Comparison of ENCODE assay signal across 1 cellular context in genomic region chr12:53451661-53452158, GRCh38.
TF ChIP-seq lines count a peak whose summit lies in the region.

TSS of gene PCBP2 (plus strand) at chr12:53452102. CDS start at chr12:53454801, 2,699 bp downstream.

TF ChIP-seq in HepG2, 621 proteins besides CTCF, POLR2A, EP300 and RAD21 (continued from another document and continues in another):
- TF ChIP-seq HOXA9 (CRISPR knock-in tag; IDR thresholded peaks at IDR 0.05; ENCODE audit: borderline replicate concordance) = no peak
- 0 out of 2 replicates have a peak, but pooled peaks have one; percentile 19 for TF ChIP-seq ZNF644 (CRISPR knock-in tag; IDR thresholded peaks at IDR 0.05; ENCODE audit: low read depth)
- peak; percentile 38 for TF ChIP-seq SPEN (CRISPR knock-in tag; IDR thresholded peaks at IDR 0.05; ENCODE audit: low read depth)
- no peak for TF ChIP-seq ZBTB7A (CRISPR knock-in tag; IDR thresholded peaks at IDR 0.05)
- TF ChIP-seq DRAP1 (CRISPR knock-in tag; IDR thresholded peaks at IDR 0.05) = peak; percentile 96
- peak; percentile 87 for TF ChIP-seq ZBTB2 (CRISPR knock-in tag; IDR thresholded peaks at IDR 0.05; ENCODE audit: low read depth)
- TF ChIP-seq ARNT (IDR thresholded peaks at IDR 0.05) = no peak
- TF ChIP-seq ZIK1 (CRISPR knock-in tag; IDR thresholded peaks at IDR 0.05; ENCODE audit: borderline replicate concordance, low read depth) = no peak
- no peak for TF ChIP-seq ZBTB1 (CRISPR knock-in tag; IDR thresholded peaks at IDR 0.05; ENCODE audit: borderline replicate concordance)
- peak; percentile 52; the same call in 1 of the 2 replicates for TF ChIP-seq MLX (CRISPR knock-in tag; IDR thresholded peaks at IDR 0.05)
- TF ChIP-seq ZNF24 (IDR thresholded peaks at IDR 0.05) = 0 out of 2 replicates have a peak, but pooled peaks have one; percentile 56
- TF ChIP-seq, protein P1, sequence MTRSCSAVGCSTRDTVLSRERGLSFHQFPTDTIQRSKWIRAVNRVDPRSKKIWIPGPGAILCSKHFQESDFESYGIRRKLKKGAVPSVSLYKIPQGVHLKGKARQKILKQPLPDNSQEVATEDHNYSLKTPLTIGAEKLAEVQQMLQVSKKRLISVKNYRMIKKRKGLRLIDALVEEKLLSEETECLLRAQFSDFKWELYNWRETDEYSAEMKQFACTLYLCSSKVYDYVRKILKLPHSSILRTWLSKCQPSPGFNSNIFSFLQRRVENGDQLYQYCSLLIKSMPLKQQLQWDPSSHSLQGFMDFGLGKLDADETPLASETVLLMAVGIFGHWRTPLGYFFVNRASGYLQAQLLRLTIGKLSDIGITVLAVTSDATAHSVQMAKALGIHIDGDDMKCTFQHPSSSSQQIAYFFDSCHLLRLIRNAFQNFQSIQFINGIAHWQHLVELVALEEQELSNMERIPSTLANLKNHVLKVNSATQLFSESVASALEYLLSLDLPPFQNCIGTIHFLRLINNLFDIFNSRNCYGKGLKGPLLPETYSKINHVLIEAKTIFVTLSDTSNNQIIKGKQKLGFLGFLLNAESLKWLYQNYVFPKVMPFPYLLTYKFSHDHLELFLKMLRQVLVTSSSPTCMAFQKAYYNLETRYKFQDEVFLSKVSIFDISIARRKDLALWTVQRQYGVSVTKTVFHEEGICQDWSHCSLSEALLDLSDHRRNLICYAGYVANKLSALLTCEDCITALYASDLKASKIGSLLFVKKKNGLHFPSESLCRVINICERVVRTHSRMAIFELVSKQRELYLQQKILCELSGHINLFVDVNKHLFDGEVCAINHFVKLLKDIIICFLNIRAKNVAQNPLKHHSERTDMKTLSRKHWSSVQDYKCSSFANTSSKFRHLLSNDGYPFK (CRISPR knock-in tag; IDR thresholded peaks at IDR 0.05; ENCODE audit: borderline replicate concordance) = peak; percentile 90; the same call in 1 of the 2 replicates
- no peak for TF ChIP-seq ZSCAN31 (CRISPR knock-in tag; IDR thresholded peaks at IDR 0.05; ENCODE audit: low read depth)
- TF ChIP-seq, protein P2, sequence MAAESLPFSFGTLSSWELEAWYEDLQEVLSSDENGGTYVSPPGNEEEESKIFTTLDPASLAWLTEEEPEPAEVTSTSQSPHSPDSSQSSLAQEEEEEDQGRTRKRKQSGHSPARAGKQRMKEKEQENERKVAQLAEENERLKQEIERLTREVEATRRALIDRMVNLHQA (CRISPR knock-in tag; IDR thresholded peaks at IDR 0.05) = no peak
- TF ChIP-seq ZNF292 (CRISPR knock-in tag; IDR thresholded peaks at IDR 0.05; ENCODE audit: borderline replicate concordance, low read depth) = no peak
- peak; percentile 50 for TF ChIP-seq NCOA2 (CRISPR knock-in tag; IDR thresholded peaks at IDR 0.05)
- TF ChIP-seq, protein P3, sequence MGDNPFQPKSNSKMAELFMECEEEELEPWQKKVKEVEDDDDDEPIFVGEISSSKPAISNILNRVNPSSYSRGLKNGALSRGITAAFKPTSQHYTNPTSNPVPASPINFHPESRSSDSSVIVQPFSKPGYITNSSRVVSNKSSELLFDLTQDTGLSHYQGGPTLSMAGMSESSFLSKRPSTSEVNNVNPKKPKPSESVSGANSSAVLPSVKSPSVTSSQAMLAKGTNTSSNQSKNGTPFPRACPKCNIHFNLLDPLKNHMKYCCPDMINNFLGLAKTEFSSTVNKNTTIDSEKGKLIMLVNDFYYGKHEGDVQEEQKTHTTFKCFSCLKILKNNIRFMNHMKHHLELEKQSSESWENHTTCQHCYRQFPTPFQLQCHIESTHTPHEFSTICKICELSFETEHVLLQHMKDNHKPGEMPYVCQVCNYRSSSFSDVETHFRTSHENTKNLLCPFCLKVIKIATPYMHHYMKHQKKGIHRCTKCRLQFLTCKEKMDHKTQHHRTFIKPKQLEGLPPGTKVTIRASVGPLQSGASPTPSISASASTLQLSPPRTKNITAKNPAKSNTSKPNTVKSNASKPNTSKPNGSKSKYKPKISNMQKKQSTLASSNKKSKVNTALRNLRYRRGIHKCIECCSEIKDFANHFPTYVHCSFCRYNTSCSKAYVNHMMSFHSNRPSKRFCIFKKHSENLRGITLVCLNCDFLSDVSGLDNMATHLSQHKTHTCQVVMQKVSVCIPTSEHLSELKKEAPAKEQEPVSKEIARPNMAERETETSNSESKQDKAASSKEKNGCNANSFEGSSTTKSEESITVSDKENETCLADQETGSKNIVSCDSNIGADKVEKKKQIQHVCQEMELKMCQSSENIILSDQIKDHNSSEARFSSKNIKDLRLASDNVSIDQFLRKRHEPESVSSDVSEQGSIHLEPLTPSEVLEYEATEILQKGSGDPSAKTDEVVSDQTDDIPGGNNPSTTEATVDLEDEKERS (CRISPR knock-in tag; IDR thresholded peaks at IDR 0.05) = no peak
- no peak for TF ChIP-seq ZNF253 (CRISPR knock-in tag; IDR thresholded peaks at IDR 0.05; ENCODE audit: borderline replicate concordance)
- no peak for TF ChIP-seq ZSCAN22 (CRISPR knock-in tag; IDR thresholded peaks at IDR 0.05)
- TF ChIP-seq, protein P4, sequence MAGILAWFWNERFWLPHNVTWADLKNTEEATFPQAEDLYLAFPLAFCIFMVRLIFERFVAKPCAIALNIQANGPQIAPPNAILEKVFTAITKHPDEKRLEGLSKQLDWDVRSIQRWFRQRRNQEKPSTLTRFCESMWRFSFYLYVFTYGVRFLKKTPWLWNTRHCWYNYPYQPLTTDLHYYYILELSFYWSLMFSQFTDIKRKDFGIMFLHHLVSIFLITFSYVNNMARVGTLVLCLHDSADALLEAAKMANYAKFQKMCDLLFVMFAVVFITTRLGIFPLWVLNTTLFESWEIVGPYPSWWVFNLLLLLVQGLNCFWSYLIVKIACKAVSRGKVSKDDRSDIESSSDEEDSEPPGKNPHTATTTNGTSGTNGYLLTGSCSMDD (CRISPR knock-in tag; IDR thresholded peaks at IDR 0.05) = no peak
- TF ChIP-seq GFI1 (CRISPR knock-in tag; IDR thresholded peaks at IDR 0.05; ENCODE audit: borderline replicate concordance) = no peak
- no peak for TF ChIP-seq ZNF230 (CRISPR knock-in tag; IDR thresholded peaks at IDR 0.05)
- TF ChIP-seq ZNF430 (CRISPR knock-in tag; IDR thresholded peaks at IDR 0.05) = peak; percentile 68; the same call in 1 of the 2 replicates
- peak; percentile 70; the same call in 1 of the 2 replicates for TF ChIP-seq ZNF761 (CRISPR knock-in tag; conservative IDR thresholded peaks at IDR 0.05)
- no peak for TF ChIP-seq ZNF468 (CRISPR knock-in tag; IDR thresholded peaks at IDR 0.05)
- TF ChIP-seq EZH2 (conservative IDR thresholded peaks at IDR 0.05; ENCODE audit: low read depth, low read length) = no peak
- TF ChIP-seq PHF5A (CRISPR knock-in tag; IDR thresholded peaks at IDR 0.05; ENCODE audit: low read depth, unreplicated experiment) = peak; percentile 78
- TF ChIP-seq ZNF256 (CRISPR knock-in tag; conservative IDR thresholded peaks at IDR 0.05) = no peak
- no peak for TF ChIP-seq HIC2 (CRISPR knock-in tag; IDR thresholded peaks at IDR 0.05; ENCODE audit: low read depth)
- no peak for TF ChIP-seq ZNF703 (CRISPR knock-in tag; IDR thresholded peaks at IDR 0.05; ENCODE audit: borderline replicate concordance)
- no peak for TF ChIP-seq ZNF773 (CRISPR knock-in tag; IDR thresholded peaks at IDR 0.05; ENCODE audit: borderline replicate concordance)
- TF ChIP-seq ZSCAN20 (CRISPR knock-in tag; IDR thresholded peaks at IDR 0.05; ENCODE audit: borderline replicate concordance) = no peak
- no peak for TF ChIP-seq FOXP1 (IDR thresholded peaks at IDR 0.05)
- TF ChIP-seq FOXP1 (CRISPR knock-in tag; IDR thresholded peaks at IDR 0.05) = no peak
- peak; percentile 77 for TF ChIP-seq SMAD3 (CRISPR knock-in tag; IDR thresholded peaks at IDR 0.05)
- TF ChIP-seq ZNF766 (CRISPR knock-in tag; IDR thresholded peaks at IDR 0.05; ENCODE audit: borderline replicate concordance) = no peak
- no peak for TF ChIP-seq ZNF713 (CRISPR knock-in tag; IDR thresholded peaks at IDR 0.05)
- peak; percentile 86 for TF ChIP-seq ZNF275 (CRISPR knock-in tag; IDR thresholded peaks at IDR 0.05; ENCODE audit: borderline replicate concordance)
- no peak for TF ChIP-seq AGO1 (IDR thresholded peaks at IDR 0.05; ENCODE audit: low read depth, low read length, poor library complexity, severe bottlenecking)
- TF ChIP-seq PAF1 (CRISPR knock-in tag; IDR thresholded peaks at IDR 0.05) = no peak
- TF ChIP-seq ZNF101 (CRISPR knock-in tag; IDR thresholded peaks at IDR 0.05; ENCODE audit: borderline replicate concordance, low read depth) = no peak
- no peak for TF ChIP-seq NR3C1 (CRISPR knock-in tag; IDR thresholded peaks at IDR 0.05)
- TF ChIP-seq SSRP1 (CRISPR knock-in tag; IDR thresholded peaks at IDR 0.05) = no peak; the same call in 1 of the 2 replicates
- TF ChIP-seq NR1H2 (CRISPR knock-in tag; IDR thresholded peaks at IDR 0.05; ENCODE audit: borderline replicate concordance, low read depth) = no peak
- no peak for TF ChIP-seq ZKSCAN5 (CRISPR knock-in tag; IDR thresholded peaks at IDR 0.05)
- TF ChIP-seq JUNB (CRISPR knock-in tag; IDR thresholded peaks at IDR 0.05; ENCODE audit: borderline replicate concordance) = no peak
- TF ChIP-seq HDAC6 (IDR thresholded peaks at IDR 0.05; ENCODE audit: low read depth, low read length) = no peak
- peak; percentile 62; the same call in 1 of the 2 replicates for TF ChIP-seq ZNF614 (CRISPR knock-in tag; IDR thresholded peaks at IDR 0.05; ENCODE audit: borderline replicate concordance)
- TF ChIP-seq ZNF704 (CRISPR knock-in tag; IDR thresholded peaks at IDR 0.05; ENCODE audit: borderline replicate concordance) = no peak
- TF ChIP-seq JUND (CRISPR knock-in tag; IDR thresholded peaks at IDR 0.05) = no peak
- no peak for TF ChIP-seq BORCS8-MEF2B (CRISPR knock-in tag; IDR thresholded peaks at IDR 0.05)
- peak; percentile 97 for TF ChIP-seq MAZ (IDR thresholded peaks at IDR 0.05; ENCODE audit: borderline replicate concordance, low read depth, low read length)
- peak; percentile 90; the same call in 1 of the 2 replicates for TF ChIP-seq MAZ (CRISPR knock-in tag; IDR thresholded peaks at IDR 0.05; ENCODE audit: low read depth)
- TF ChIP-seq, protein P5, sequence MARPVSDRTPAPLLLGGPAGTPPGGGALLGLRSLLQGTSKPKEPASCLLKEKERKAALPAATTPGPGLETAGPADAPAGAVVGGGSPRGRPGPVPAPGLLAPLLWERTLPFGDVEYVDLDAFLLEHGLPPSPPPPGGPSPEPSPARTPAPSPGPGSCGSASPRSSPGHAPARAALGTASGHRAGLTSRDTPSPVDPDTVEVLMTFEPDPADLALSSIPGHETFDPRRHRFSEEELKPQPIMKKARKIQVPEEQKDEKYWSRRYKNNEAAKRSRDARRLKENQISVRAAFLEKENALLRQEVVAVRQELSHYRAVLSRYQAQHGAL (CRISPR knock-in tag; IDR thresholded peaks at IDR 0.05; ENCODE audit: not compliant biosample characterization) = no peak
- peak; percentile 25; the same call in 1 of the 2 replicates for TF ChIP-seq ZNF274 (CRISPR knock-in tag; IDR thresholded peaks at IDR 0.05)
- no peak for TF ChIP-seq STAT5B (CRISPR knock-in tag; IDR thresholded peaks at IDR 0.05)
- peak; percentile 79; the same call in 1 of the 2 replicates for TF ChIP-seq ZNF878 (CRISPR knock-in tag; IDR thresholded peaks at IDR 0.05)
- TF ChIP-seq ZNF740 (CRISPR knock-in tag; IDR thresholded peaks at IDR 0.05) = peak; percentile 80
